8 cellular contexts compared by ENCODE assay signal in genomic region chr2:46943881-46944798, GRCh38. TPM values are rescaled to one million over a fixed set of nuclear protein-coding genes. Genes with fewer than 3 reads are reported as not detected.
A peak's percentile ranks its signal among the peaks of the same experiment; 100 is the strongest.
DNase-seq lines count a peak whose midpoint lies in the region; ATAC-seq and TF ChIP-seq lines count a peak whose summit lies in the region.

No MANE protein-coding gene starts in this region.

- WGBS in H9 (ENCODE audit: extremely low coverage, insufficient read length, low lambda C conversion rate) = no CpG with 5 or more reads among the region's 9 CpGs

- peak; percentile 27 for DNase-seq in activated T-cell treated with anti-CD3 and anti-CD28 coated beads for 4 hours
- peak; percentile 50 to 54 for DNase-seq in stimulated activated CD4-positive, alpha-beta T cell treated with anti-CD3 and anti-CD28 coated beads, Interleukin-12 subunit alpha, Interleukin-12 subunit beta, amount 100 ng/mL, for 24 hours (ENCODE audit: low read depth in 2 of 2)
- DNase-seq in NCI-H2081 treated with DMSO at 0.1 percent for 48 hours (lab: John Stamatoyannopoulos, UW) = no peak
- DNase-seq in NCI-H187 treated with DMSO at 0.1 percent for 48 hours (lab: John Stamatoyannopoulos, UW) = no peak
- no peak for DNase-seq in H9
- DNase-seq in caudate nucleus (lab: John Stamatoyannopoulos, UW) = no peak

- H2AK5ac ChIP-seq in H9 (ENCODE audit: insufficient read length, low read length) = no peak overlapping the region

- H4K8ac ChIP-seq in H9 (replicated peaks; ENCODE audit: insufficient read length, low read depth, low read length) = no peak overlapping the region

- H3K27me3 ChIP-seq in H9 (ENCODE audit: insufficient read depth, low read length) = no peaks in the 10 kb centered on the region; the same call in 1 of the 2 replicates

- no peak overlapping the region for H3K4me2 ChIP-seq in H9 (ENCODE audit: insufficient read depth, insufficient read length, low read length)

- H3K4me1 Mint-ChIP-seq in H9 = peaks cover 29 to 34% of the 10 kb centered on the region in 2 experiments

- peak; percentile 29 for ATAC-seq in HG03354 (IDR thresholded peaks at IDR 0.05; ENCODE audit: poor library complexity, severe bottlenecking, unreplicated experiment)

- no peak overlapping the region for H3K14ac ChIP-seq in H9 (ENCODE audit: insufficient read depth, low read length)

- H3K4me1 ChIP-seq in H9 (ENCODE audit: insufficient read depth, low read length) = no peaks in the 10 kb centered on the region; the same call in 1 of the 2 replicates

- H3K27ac Mint-ChIP-seq in H9 = no peak overlapping the region

- H3K36me3 Mint-ChIP-seq in H9 (ENCODE audit: insufficient read depth in 1 of 3, low read depth in 3 of 3) = no peaks in the 10 kb centered on the region

- H3K4ac ChIP-seq in H9 (ENCODE audit: low read depth, low read length) = no peak overlapping the region

- no peak overlapping the region for H2BK12ac ChIP-seq in H9 (ENCODE audit: insufficient read length, low read depth, low read length)

- H2BK120ac ChIP-seq in H9 (ENCODE audit: low read depth, low read length, poor library complexity, severe bottlenecking) = no peak overlapping the region

- H2AFZ ChIP-seq in H9 (ENCODE audit: low read length) = no peak overlapping the region

- H2BK15ac ChIP-seq in H9 (ENCODE audit: low read depth, low read length) = no peak overlapping the region

- no peaks in the 10 kb centered on the region for H3K79me2 ChIP-seq in H9 (ENCODE audit: insufficient read depth, low read length)

- H3K27me3 Mint-ChIP-seq in H9 (ENCODE audit: low read depth) = peaks cover 25% of the 10 kb centered on the region

- H3K79me1 ChIP-seq in H9 (ENCODE audit: insufficient read depth, low read depth, low read length, poor library complexity, severe bottlenecking) = no peaks in the 10 kb centered on the region

- H2BK20ac ChIP-seq in H9 (ENCODE audit: low read depth, low read length, poor library complexity, severe bottlenecking) = no peak overlapping the region

- no peak overlapping the region for H2BK5ac ChIP-seq in H9 (ENCODE audit: insufficient read length, low read length)

- TF ChIP-seq CTCF in H9 (conservative IDR thresholded peaks at IDR 0.05) = no peak

- H3K18ac ChIP-seq in H9 (ENCODE audit: insufficient read length, low read depth, low read length) = no peak overlapping the region

- H3K23me2 ChIP-seq in H9 (ENCODE audit: insufficient read length, low read depth, low read length, poor library complexity, severe bottlenecking) = peaks cover 16% of the 10 kb centered on the region

- H3K4me3 Mint-ChIP-seq in H9 = no peak overlapping the region

- peak; percentile 37 for TF ChIP-seq POLR2A in GM18951 (IDR thresholded peaks at IDR 0.05; ENCODE audit: extremely low read depth, insufficient read depth, insufficient read length)

- no peak overlapping the region for H3K9ac ChIP-seq in H9 (ENCODE audit: extremely low read depth, insufficient read length, low read length)

- no peak overlapping the region for H3T11ph ChIP-seq in H9 (ENCODE audit: low read length)

- H3K27ac ChIP-seq in H9 (ENCODE audit: insufficient read length, low read depth, low read length) (no peak overlapping the region), caudate nucleus (ENCODE audit: low read depth, low read length) (no peak overlapping the region)

- H4K91ac ChIP-seq in H9 (ENCODE audit: insufficient read length, low read depth, low read length) = no peak overlapping the region

- H3K9me3 Mint-ChIP-seq in H9 = no peaks in the 10 kb centered on the region; a peak in 1 of 5 replicates

- H4K5ac ChIP-seq in H9 (ENCODE audit: insufficient read length, low read depth, low read length) = no peak overlapping the region

- in situ Hi-C loops in GM18951 (cut with MboI; ENCODE audit: low sequenced_read_pairs, unreplicated experiment) = no loop called here

- no peaks in the 10 kb centered on the region for H3K9me3 ChIP-seq in H9 (ENCODE audit: control insufficient read depth, low read depth, low read length)

- H3K56ac ChIP-seq in H9 (ENCODE audit: insufficient read length, low read depth, low read length) = no peak overlapping the region

- H4K20me1 ChIP-seq in H9 (ENCODE audit: control insufficient read depth, insufficient read depth, insufficient read length) = no peaks in the 10 kb centered on the region

- no peak overlapping the region for H3K23ac ChIP-seq in H9 (ENCODE audit: insufficient read length, low read depth, low read length)

RNA-seq across cellular contexts. Expression of gene TTC7A, which starts 3.1 kb away (rescaled TPM):
- total RNA-seq in H9 (2021) = 9.6 and 10.5 TPM in 2 replicates

RNA-seq across cellular contexts. Expression of gene MCFD2, which starts 28.5 kb away (rescaled TPM):
- 64.6 and 64.7 TPM in 2 replicates for total RNA-seq in H9 (2021)

Comparison
In these comparisons a context has a peak if more than half of its experiments do, and no peak if none do; other contexts are left out.
1. DNase-seq: peak in activated T-cell treated with anti-CD3 and anti-CD28 coated beads for 4 hours (single experiment) and stimulated activated CD4-positive, alpha-beta T cell treated with anti-CD3 and anti-CD28 coated beads, Interleukin-12 subunit alpha, Interleukin-12 subunit beta, amount 100 ng/mL, for 24 hours (2 of 2); none in NCI-H2081 treated with DMSO at 0.1 percent for 48 hours (single experiment), NCI-H187 treated with DMSO at 0.1 percent for 48 hours (single experiment), H9 (single experiment) and caudate nucleus (0 of 61).